10 cellular contexts compared by ENCODE assay signal in the genomic region with DNA sequence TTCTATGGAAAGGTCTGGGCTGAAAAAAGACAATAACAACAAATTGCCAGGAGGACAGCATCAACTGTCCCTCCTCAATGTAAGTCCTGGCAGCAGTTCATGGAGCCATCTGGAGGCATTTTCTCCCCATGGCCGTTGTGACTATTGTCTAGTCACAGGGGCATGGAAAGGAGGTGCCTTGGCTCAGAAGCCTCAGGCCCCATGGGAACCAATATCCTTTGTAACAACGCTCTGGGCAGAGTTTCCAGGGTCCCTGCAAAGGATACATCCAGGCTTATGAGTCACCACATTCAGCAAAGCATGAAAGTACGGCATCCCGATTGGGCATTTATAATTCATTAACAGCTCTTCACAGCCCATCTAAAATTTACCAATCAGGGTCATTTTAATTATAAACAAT.
DNase-seq lines count a peak whose midpoint lies in the region; ATAC-seq, FAIRE-seq and TF ChIP-seq lines count a peak whose summit lies in the region.
"Had no signal": no experiment of that assay in that cellular context is flagged by ENCODE, and none has a peak within 500 bp of the region (broad histone marks: within the 10 kb centered on the region; RNA-seq: fewer than 3 reads in every experiment).

No MANE protein-coding gene starts in this region.

- peak; percentile 82 for FAIRE-seq in RCC 7860 (lab: Jason Lieb, UNC)

- no peak overlapping the region for H2AFZ ChIP-seq in H9 (ENCODE audit: low read length)

- no peak overlapping the region for H2BK20ac ChIP-seq in H9 (ENCODE audit: low read depth, low read length, poor library complexity, severe bottlenecking)

- in situ Hi-C loops in Caki2 (cut with HindIII; ENCODE audit: low pct_unique_long_range_greater_than_20kb, low sequenced_read_pairs) = no loop called here

- no peak overlapping the region for H3K18ac ChIP-seq in H9 (ENCODE audit: insufficient read length, low read depth, low read length)

- H3K27ac ChIP-seq in H9 (ENCODE audit: insufficient read length, low read depth, low read length) = no peak overlapping the region
- H3K27ac ChIP-seq: VCaP had no signal

- DNase-seq in Caki2 (ENCODE audit: low read depth) (peak; percentile 64), RCC 7860 (ENCODE audit: low spot score) (peak; percentile 66), fibroblast of pulmonary artery (ENCODE audit: low read depth) (peak; percentile 59), occipital lobe (lab: John Stamatoyannopoulos, UW) (peak; percentile 12), H9 (no peak), SKM-1 (lab: John Stamatoyannopoulos, UW; ENCODE audit: unreplicated experiment) (no peak), NCI-H226 (no peak), omental fat pad (ENCODE audit: low spot score) (no peak)

- H3K23me2 ChIP-seq in H9 (ENCODE audit: insufficient read length, low read depth, low read length, poor library complexity, severe bottlenecking) = no peaks in the 10 kb centered on the region

- H4K20me1 ChIP-seq in H9 (ENCODE audit: control insufficient read depth, insufficient read depth, insufficient read length) = no peaks in the 10 kb centered on the region

- H3K4me1 ChIP-seq in H9 (ENCODE audit: insufficient read depth, low read length) = no peaks in the 10 kb centered on the region

- H3K4me1 Mint-ChIP-seq in H9 = 0 out of 4 replicates have a peak, but pooled peaks cover 0 to 4% of the 10 kb centered on the region in 2 experiments

- H3K4me3 Mint-ChIP-seq in H9 = no peak overlapping the region
- H3K4me3 Mint-ChIP-seq: activated naive CD4-positive, alpha-beta T cell treated with anti-CD3 and anti-CD28 coated beads, Interleukin-2, amount 50 U/mL, for 24 hours had no signal

- no peaks in the 10 kb centered on the region for H3K79me1 ChIP-seq in H9 (ENCODE audit: insufficient read depth, low read depth, low read length, poor library complexity, severe bottlenecking)

- H3K23ac ChIP-seq in H9 (ENCODE audit: insufficient read length, low read depth, low read length) = no peak overlapping the region

- no peak for TF ChIP-seq CTCF in fibroblast of pulmonary artery (IDR thresholded peaks at IDR 0.05; ENCODE audit: low read length, missing control alignments)
- TF ChIP-seq CTCF in H9 (conservative IDR thresholded peaks at IDR 0.05) = no peak
- TF ChIP-seq CTCF in omental fat pad (IDR thresholded peaks at IDR 0.05) = no peak

- no peak overlapping the region for H3K56ac ChIP-seq in H9 (ENCODE audit: insufficient read length, low read depth, low read length)

- no peak overlapping the region for H4K5ac ChIP-seq in H9 (ENCODE audit: insufficient read length, low read depth, low read length)

- H4K8ac ChIP-seq in H9 (replicated peaks; ENCODE audit: insufficient read length, low read depth, low read length) = no peak overlapping the region

- H2BK120ac ChIP-seq in H9 (ENCODE audit: low read depth, low read length, poor library complexity, severe bottlenecking) = no peak overlapping the region

- no CpG with 5 or more reads among the region's 4 CpGs for WGBS in H9 (ENCODE audit: extremely low coverage, insufficient read length, low lambda C conversion rate)

- H3K4me3 ChIP-seq in fibroblast of pulmonary artery (replicated peaks; ENCODE audit: low read depth, low read length) = no peak overlapping the region

- H3K27me3 ChIP-seq in H9 (ENCODE audit: insufficient read depth, low read length) = no peaks in the 10 kb centered on the region

- H3K79me2 ChIP-seq in H9 (ENCODE audit: insufficient read depth, low read length) = peaks cover 2% of the 10 kb centered on the region; the same call in 1 of the 2 replicates

- ATAC-seq in omental fat pad (ENCODE audit: low FRiP score) = no peak

- no peak overlapping the region for H2BK5ac ChIP-seq in H9 (ENCODE audit: insufficient read length, low read length)

- no peak overlapping the region for H3K14ac ChIP-seq in H9 (ENCODE audit: insufficient read depth, low read length)

- H3K4me2 ChIP-seq in H9 (ENCODE audit: insufficient read depth, insufficient read length, low read length) = no peak overlapping the region

- H3K4ac ChIP-seq in H9 (ENCODE audit: low read depth, low read length) = no peak overlapping the region

- H3K36me3 Mint-ChIP-seq in H9 (ENCODE audit: insufficient read depth in 1 of 3, low read depth in 3 of 3) = peaks cover 19 to 27% (median 25%) of the 10 kb centered on the region in 3 experiments

- no peaks in the 10 kb centered on the region for H3K9me3 ChIP-seq in H9 (ENCODE audit: control insufficient read depth, low read depth, low read length)

- H3K27ac Mint-ChIP-seq in H9 = no peak overlapping the region; a peak in 2 of 7 replicates

- H2BK12ac ChIP-seq in H9 (ENCODE audit: insufficient read length, low read depth, low read length) = no peak overlapping the region

- H3K9ac ChIP-seq in H9 (ENCODE audit: extremely low read depth, insufficient read length, low read length) = no peak overlapping the region

- no peaks in the 10 kb centered on the region; a peak in 2 of 5 replicates for H3K9me3 Mint-ChIP-seq in H9
- H3K9me3 Mint-ChIP-seq: activated naive CD4-positive, alpha-beta T cell treated with anti-CD3 and anti-CD28 coated beads, Interleukin-2, amount 50 U/mL, for 24 hours had no signal

- H4K91ac ChIP-seq in H9 (ENCODE audit: insufficient read length, low read depth, low read length) = no peak overlapping the region

- no peak overlapping the region for H3T11ph ChIP-seq in H9 (ENCODE audit: low read length)

- H3K27me3 Mint-ChIP-seq in H9 (ENCODE audit: low read depth) = no peaks in the 10 kb centered on the region
- H3K27me3 Mint-ChIP-seq: activated naive CD4-positive, alpha-beta T cell treated with anti-CD3 and anti-CD28 coated beads, Interleukin-2, amount 50 U/mL, for 24 hours had no signal

- H2BK15ac ChIP-seq in H9 (ENCODE audit: low read depth, low read length) = no peak overlapping the region

- no peak overlapping the region for H2AK5ac ChIP-seq in H9 (ENCODE audit: insufficient read length, low read length)

Comparison
In these comparisons a context has a peak if more than half of its experiments do, and no peak if none do; other contexts are left out.
1. DNase-seq: peak in Caki2 (single experiment), RCC 7860 (single experiment), fibroblast of pulmonary artery (single experiment) and occipital lobe (single experiment); none in H9 (single experiment), SKM-1 (single experiment), NCI-H226 (single experiment) and omental fat pad (single experiment).